ENCODE assay signal across 8 cellular contexts in the genomic region with DNA sequence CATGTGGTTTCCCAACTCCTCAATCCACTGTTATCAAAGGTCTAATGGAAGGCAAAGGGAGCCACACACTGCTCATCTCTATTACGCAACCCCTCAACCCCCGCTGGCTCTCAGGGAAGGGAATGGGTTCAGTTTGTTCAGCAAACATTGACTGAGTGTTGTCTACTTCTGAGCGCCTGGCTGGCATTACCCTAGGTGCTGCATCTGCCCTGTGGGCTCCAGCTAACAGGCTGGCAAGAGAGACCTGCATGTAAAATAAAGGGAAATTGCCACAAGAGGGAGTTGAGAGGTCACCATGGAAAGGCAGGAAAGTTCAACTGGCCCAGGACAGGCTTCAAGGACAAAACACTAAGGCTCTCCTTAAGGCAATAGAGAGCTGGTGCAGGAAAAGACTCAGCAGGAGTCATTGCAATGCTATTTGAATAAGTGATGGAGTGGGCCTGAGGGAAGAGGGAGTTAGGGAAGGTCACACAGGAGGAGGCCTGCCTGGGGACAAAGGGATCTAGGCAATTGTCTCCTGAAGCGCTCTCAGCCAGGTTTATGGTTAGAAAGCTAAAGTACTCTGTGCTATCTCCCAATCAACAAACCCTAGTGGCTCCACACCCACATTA. TPM values are rescaled to one million over a fixed set of nuclear protein-coding genes. Genes with fewer than 3 reads are reported as not detected.
DNase-seq lines count a peak whose midpoint lies in the region; FAIRE-seq and TF ChIP-seq lines count a peak whose summit lies in the region.

No MANE protein-coding gene starts in this region.

- TF ChIP-seq POLR2A in esophagus muscularis mucosa (IDR thresholded peaks at IDR 0.05; ENCODE audit: low read depth), result no peak

- no peaks in the 10 kb centered on the region for H3K27me3 ChIP-seq in bronchial epithelial cell (ENCODE audit: control insufficient read depth, insufficient read depth, low read length)
- H3K27me3 ChIP-seq in esophagus muscularis mucosa, result no peaks in the 10 kb centered on the region

- no peak overlapping the region for H3K27ac ChIP-seq in esophagus muscularis mucosa (replicated peaks in 1 of 4)

- H3K27me3 Mint-ChIP-seq in neural crest cell (ENCODE audit: low read depth), result no peaks in the 10 kb centered on the region
- no peaks in the 10 kb centered on the region for H3K27me3 Mint-ChIP-seq in activated T-helper 2 cell treated with anti-CD3 and anti-CD28 coated beads, Interferon-gamma antibody, Interleukin-2, Interleukin-4, amounts not matched to agents 10 μg/mL and 5 μg/mL and 100 μg/mL, durations not matched to agents 14 hours and 24 hours and 36 hours (ENCODE audit: low read depth)

- DNase-seq in NCI-H2029 treated with DMSO at 0.1 percent for 48 hours (lab: John Stamatoyannopoulos, UW) (peak; percentile 98), bronchial epithelial cell (ENCODE audit: low read depth) (peak; percentile 33), neural crest cell (ENCODE audit: low read depth, low spot score) (no peak), esophagus muscularis mucosa (ENCODE audit: extremely low spot score) (no peak)
- no peak for DNase-seq in activated T-helper 2 cell treated with anti-CD3 and anti-CD28 coated beads, Interferon-gamma antibody, Interleukin-2, Interleukin-4, amounts not matched to agents 10 μg/mL and 5 μg/mL and 100 μg/mL, durations not matched to agents 14 hours and 24 hours and 36 hours (ENCODE audit: low spot score)
- no peak for DNase-seq in activated CD4-positive, alpha-beta T cell treated with anti-CD3 and anti-CD28 coated beads, Interleukin-2, amount 50 U/mL, for 48 hours
- no peak for DNase-seq in stimulated activated CD4-positive, alpha-beta T cell treated with anti-CD3 and anti-CD28 coated beads, Interleukin-12 subunit alpha, Interleukin-12 subunit beta, amount 100 ng/mL, for 4 hours

- TF ChIP-seq CTCF in GM12872 (IDR thresholded peaks at IDR 0.05; ENCODE audit: insufficient read depth, low read depth, low read length) (peak; percentile 40; the same call in 1 of the 3 replicates), bronchial epithelial cell (IDR thresholded peaks at IDR 0.05; ENCODE audit: insufficient read depth, low read length, severe bottlenecking) (peak; percentile 37), neural crest cell (conservative IDR thresholded peaks at IDR 0.05) (peak; percentile 36), esophagus muscularis mucosa (IDR thresholded peaks at IDR 0.05) (no peak)

- 88% methylated on average over 4 of the region's 4 CpGs for WGBS in esophagus muscularis mucosa

- peaks cover 23% of the 10 kb centered on the region for H3K4me1 Mint-ChIP-seq in neural crest cell
- H3K4me1 Mint-ChIP-seq in activated T-helper 2 cell treated with anti-CD3 and anti-CD28 coated beads, Interferon-gamma antibody, Interleukin-2, Interleukin-4, amounts not matched to agents 10 μg/mL and 5 μg/mL and 100 μg/mL, durations not matched to agents 14 hours and 24 hours and 36 hours (ENCODE audit: low read depth), result peaks cover 18% of the 10 kb centered on the region

- H3K27ac Mint-ChIP-seq in neural crest cell (ENCODE audit: unreplicated experiment), result peak overlapping the region; percentile 32
- no peak overlapping the region for H3K27ac Mint-ChIP-seq in activated T-helper 2 cell treated with anti-CD3 and anti-CD28 coated beads, Interferon-gamma antibody, Interleukin-2, Interleukin-4, amounts not matched to agents 10 μg/mL and 5 μg/mL and 100 μg/mL, durations not matched to agents 14 hours and 24 hours and 36 hours

- no peak for TF ChIP-seq EP300 in esophagus muscularis mucosa (IDR thresholded peaks at IDR 0.05)

- H3K9me3 Mint-ChIP-seq in neural crest cell, result no peaks in the 10 kb centered on the region
- H3K9me3 Mint-ChIP-seq in activated T-helper 2 cell treated with anti-CD3 and anti-CD28 coated beads, Interferon-gamma antibody, Interleukin-2, Interleukin-4, amounts not matched to agents 10 μg/mL and 5 μg/mL and 100 μg/mL, durations not matched to agents 14 hours and 24 hours and 36 hours, result no peaks in the 10 kb centered on the region

- peak overlapping the region; percentile 8 for H3K4me3 Mint-ChIP-seq in neural crest cell
- H3K4me3 Mint-ChIP-seq in activated T-helper 2 cell treated with anti-CD3 and anti-CD28 coated beads, Interferon-gamma antibody, Interleukin-2, Interleukin-4, amounts not matched to agents 10 μg/mL and 5 μg/mL and 100 μg/mL, durations not matched to agents 14 hours and 24 hours and 36 hours (ENCODE audit: low read depth), result no peak overlapping the region

- peaks cover 8 to 37% (median 30%) of the 10 kb centered on the region in 4 donors for H3K4me1 ChIP-seq in esophagus muscularis mucosa

- peaks cover 7% of the 10 kb centered on the region for H3K36me3 ChIP-seq in bronchial epithelial cell (ENCODE audit: control insufficient read depth, insufficient read depth, low read length)
- peaks cover 0 to 24% (median 16%) of the 10 kb centered on the region in 4 donors for H3K36me3 ChIP-seq in esophagus muscularis mucosa

- intact Hi-C loops in activated T-helper 2 cell treated with anti-CD3 and anti-CD28 coated beads, Interferon-gamma antibody, Interleukin-2, Interleukin-4, amounts not matched to agents 10 μg/mL and 5 μg/mL and 100 μg/mL, durations not matched to agents 14 hours and 24 hours and 36 hours (cut with micrococcal nuclease), result no loop called here
- intact Hi-C loops in esophagus muscularis mucosa (cut with DNase I), result no loop called here

- H3K9me3 ChIP-seq in esophagus muscularis mucosa, result no peaks in the 10 kb centered on the region

- H3K36me3 Mint-ChIP-seq in neural crest cell (ENCODE audit: low read depth), result no peaks in the 10 kb centered on the region
- H3K36me3 Mint-ChIP-seq in activated T-helper 2 cell treated with anti-CD3 and anti-CD28 coated beads, Interferon-gamma antibody, Interleukin-2, Interleukin-4, amounts not matched to agents 10 μg/mL and 5 μg/mL and 100 μg/mL, durations not matched to agents 14 hours and 24 hours and 36 hours (ENCODE audit: low read depth), result no peaks in the 10 kb centered on the region

- no peak overlapping the region for H3K4me3 ChIP-seq in bronchial epithelial cell (ENCODE audit: low read depth, low read length)
- H3K4me3 ChIP-seq in esophagus muscularis mucosa, result no peak overlapping the region

- FAIRE-seq in bronchial epithelial cell (lab: Jason Lieb, UNC), result no peak

RNA-seq across cellular contexts. Expression of a gene that starts 5.5 kb away (rescaled TPM):
- 15.2 and 16.6 TPM in 2 replicates for total RNA-seq in bronchial epithelial cell
- 52.7 and 59.6 TPM in 2 replicates for total RNA-seq in neural crest cell
- 44.9 and 45.5 TPM in 2 replicates for total RNA-seq in activated T-helper 2 cell treated with anti-CD3 and anti-CD28 coated beads, Interferon-gamma antibody, Interleukin-2, Interleukin-4, amounts not matched to agents 10 μg/mL and 5 μg/mL and 100 μg/mL, durations not matched to agents 14 hours and 24 hours and 36 hours
- total RNA-seq in esophagus muscularis mucosa, result 10 to 100 TPM; 12.4 to 19.6 (median 15.3) TPM

RNA-seq across cellular contexts. Expression of a gene that starts 5.7 kb away (rescaled TPM):
- total RNA-seq in bronchial epithelial cell (6.6 and 11.1 TPM in 2 replicates), neural crest cell (22.1 and 26.5 TPM in 2 replicates), esophagus muscularis mucosa (10 to 100 TPM; 10.8 to 27.8 (median 15.0) TPM)
- total RNA-seq in activated T-helper 2 cell treated with anti-CD3 and anti-CD28 coated beads, Interferon-gamma antibody, Interleukin-2, Interleukin-4, amounts not matched to agents 10 μg/mL and 5 μg/mL and 100 μg/mL, durations not matched to agents 14 hours and 24 hours and 36 hours, result 20.2 TPM in 2 replicates

RNA-seq across cellular contexts. Expression of a gene that starts 32.1 kb away (rescaled TPM):
- total RNA-seq in bronchial epithelial cell, result 8.4 and 15.7 TPM in 2 replicates
- total RNA-seq in neural crest cell, result not detected in 2 replicates
- 200 and 208 TPM in 2 replicates for total RNA-seq in activated T-helper 2 cell treated with anti-CD3 and anti-CD28 coated beads, Interferon-gamma antibody, Interleukin-2, Interleukin-4, amounts not matched to agents 10 μg/mL and 5 μg/mL and 100 μg/mL, durations not matched to agents 14 hours and 24 hours and 36 hours
- 1 to 10 TPM; 1.1 to 1.8 (median 1.4) TPM for total RNA-seq in esophagus muscularis mucosa

RNA-seq across cellular contexts. Expression of a gene that starts 57.0 kb away (rescaled TPM):
- total RNA-seq in bronchial epithelial cell, result 24.7 and 74.6 TPM in 2 replicates
- total RNA-seq in neural crest cell, result 5.4 and 5.9 TPM in 2 replicates
- 38.5 and 40.1 TPM in 2 replicates for total RNA-seq in activated T-helper 2 cell treated with anti-CD3 and anti-CD28 coated beads, Interferon-gamma antibody, Interleukin-2, Interleukin-4, amounts not matched to agents 10 μg/mL and 5 μg/mL and 100 μg/mL, durations not matched to agents 14 hours and 24 hours and 36 hours
- 10 to 100 TPM; 10.3 to 26.1 (median 22.9) TPM for total RNA-seq in esophagus muscularis mucosa

Comparison
In these comparisons a context has a peak if more than half of its experiments do, and no peak if none do; other contexts are left out.
1. CTCF ChIP-seq: peak in GM12872 (single experiment), bronchial epithelial cell (single experiment) and neural crest cell (single experiment); none in esophagus muscularis mucosa (0 of 3).
2. DNase-seq: peak in NCI-H2029 treated with DMSO at 0.1 percent for 48 hours (single experiment) and bronchial epithelial cell (single experiment); none in neural crest cell (single experiment), activated T-helper 2 cell treated with anti-CD3 and anti-CD28 coated beads, Interferon-gamma antibody, Interleukin-2, Interleukin-4, amounts not matched to agents 10 μg/mL and 5 μg/mL and 100 μg/mL, durations not matched to agents 14 hours and 24 hours and 36 hours (single experiment), activated CD4-positive, alpha-beta T cell treated with anti-CD3 and anti-CD28 coated beads, Interleukin-2, amount 50 U/mL, for 48 hours (0 of 2), stimulated activated CD4-positive, alpha-beta T cell treated with anti-CD3 and anti-CD28 coated beads, Interleukin-12 subunit alpha, Interleukin-12 subunit beta, amount 100 ng/mL, for 4 hours (single experiment) and esophagus muscularis mucosa (single experiment).
3. RNA of a gene that starts 32.1 kb away (total RNA-seq): 200 to 208 TPM in activated T-helper 2 cell treated with anti-CD3 and anti-CD28 coated beads, Interferon-gamma antibody, Interleukin-2, Interleukin-4, amounts not matched to agents 10 μg/mL and 5 μg/mL and 100 μg/mL, durations not matched to agents 14 hours and 24 hours and 36 hours; 8.4 to 15.7 TPM in bronchial epithelial cell, 1.1 to 1.8 TPM in esophagus muscularis mucosa and not detected in neural crest cell; every median in the first group is over 10 times any median in the second.